Comparison of ENCODE assay signal across 8 cellular contexts in the genomic region with DNA sequence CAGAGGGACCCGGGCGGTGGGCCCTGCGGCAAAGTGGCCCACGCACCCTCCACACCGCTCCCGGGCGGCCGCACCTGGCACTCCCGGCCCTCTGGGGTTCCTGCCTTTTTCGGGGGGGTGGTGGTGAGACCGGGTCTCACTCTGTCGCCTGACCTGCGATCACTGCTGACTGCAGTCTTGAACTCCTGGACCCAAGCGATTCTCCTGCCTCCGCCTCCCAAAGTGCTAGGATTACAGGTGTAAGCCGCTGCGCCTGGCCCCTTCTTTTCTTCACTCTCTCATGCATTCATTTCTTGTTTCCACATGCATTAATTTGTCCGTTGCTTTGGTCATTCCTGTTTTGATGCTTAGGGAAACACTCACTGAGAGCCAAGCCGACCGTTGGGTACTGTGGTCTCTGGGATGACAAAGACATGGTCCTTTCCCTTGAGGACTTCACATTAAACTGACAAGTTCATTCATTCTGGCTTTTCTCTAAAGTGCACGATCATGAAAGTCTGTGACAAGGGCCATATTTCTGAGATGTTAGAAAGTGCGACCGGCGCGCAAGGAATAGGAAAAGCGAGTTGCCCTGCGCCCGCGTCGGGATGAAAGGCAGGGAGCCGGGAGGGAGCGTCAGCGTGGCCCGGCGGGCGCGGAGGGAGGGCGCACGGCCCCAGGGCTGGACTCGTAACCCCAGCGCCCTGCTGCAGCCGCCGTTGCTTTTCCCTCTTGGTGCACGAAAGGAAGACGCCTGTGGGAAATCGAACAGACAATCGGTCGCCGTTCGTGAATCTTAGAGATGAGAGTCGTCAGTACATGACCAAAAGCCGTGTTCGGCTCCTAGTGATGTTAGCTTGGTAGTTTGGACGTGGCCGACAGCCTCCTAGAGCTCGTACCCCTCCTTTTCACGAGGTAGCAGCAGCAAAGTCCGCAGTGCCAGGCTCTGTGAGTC. TPM values are rescaled to one million over a fixed set of nuclear protein-coding genes. Genes with fewer than 3 reads are reported as not detected.
DNase-seq lines count a peak whose midpoint lies in the region; ATAC-seq and TF ChIP-seq lines count a peak whose summit lies in the region.

No MANE protein-coding gene starts in this region.

- H3K9me3 ChIP-seq in OCI-LY1 (ENCODE audit: low read length) (no peaks in the 10 kb centered on the region), lower lobe of right lung (no peaks in the 10 kb centered on the region), tibial artery (no peaks in the 10 kb centered on the region)

- no peak for TF ChIP-seq CTCF in OCI-LY1 (IDR thresholded peaks at IDR 0.05; ENCODE audit: low read length)
- no peak for TF ChIP-seq CTCF in chondrocyte (IDR thresholded peaks at IDR 0.05)
- no peak for TF ChIP-seq CTCF in lower lobe of right lung (IDR thresholded peaks at IDR 0.05)
- TF ChIP-seq CTCF in tibial artery (IDR thresholded peaks at IDR 0.05): no peak

- H3K79me2 ChIP-seq in OCI-LY1 (ENCODE audit: insufficient read depth, low read length): peaks cover 22% of the 10 kb centered on the region

- H3K4me1 ChIP-seq in OCI-LY1 (ENCODE audit: insufficient read depth, low read length, severe bottlenecking) (peaks cover 51% of the 10 kb centered on the region), lower lobe of right lung (peaks cover 27% of the 10 kb centered on the region), tibial artery (peaks cover 3 to 22% (median 17%) of the 10 kb centered on the region in 4 donors)

- peaks cover 16% of the 10 kb centered on the region for H3K4me1 Mint-ChIP-seq in chondrocyte (ENCODE audit: low read depth)

- H3K9me3 Mint-ChIP-seq in chondrocyte (ENCODE audit: low read depth): peaks cover 15% of the 10 kb centered on the region

- peak overlapping the region; percentile 93 for H3K4me3 ChIP-seq in OCI-LY1 (ENCODE audit: low read depth, low read length, poor library complexity, severe bottlenecking)
- H3K4me3 ChIP-seq in lower lobe of right lung: peak overlapping the region; percentile 67
- peak overlapping the region; percentile 53 to 61 for H3K4me3 ChIP-seq in tibial artery

- no peak overlapping the region for H2AFZ ChIP-seq in OCI-LY1 (ENCODE audit: low read length)

- H3K36me3 Mint-ChIP-seq in chondrocyte (ENCODE audit: low read depth): peaks cover 8% of the 10 kb centered on the region

- H3K36me3 ChIP-seq in OCI-LY1 (ENCODE audit: insufficient read depth, low read length) (peaks cover 12% of the 10 kb centered on the region; the same call in 1 of the 2 replicates), lower lobe of right lung (no peaks in the 10 kb centered on the region), tibial artery (no peaks in the 10 kb centered on the region)

- H3K4me2 ChIP-seq in OCI-LY1 (ENCODE audit: low read length): peak overlapping the region; percentile 81

- peaks cover 66% of the 10 kb centered on the region for H3K27me3 Mint-ChIP-seq in chondrocyte (ENCODE audit: low read depth)

- ATAC-seq in lower lobe of right lung: peak; percentile 58 to 61

- no peaks in the 10 kb centered on the region; the same call in 1 of the 2 replicates for H3F3A ChIP-seq in OCI-LY1 (ENCODE audit: insufficient read depth, low read length)

- H4K20me1 ChIP-seq in OCI-LY1 (ENCODE audit: insufficient read depth, low read length): no peaks in the 10 kb centered on the region

- H3K27ac Mint-ChIP-seq in chondrocyte (ENCODE audit: unreplicated experiment): no peak overlapping the region

- peak overlapping the region; percentile 96 for H3K9ac ChIP-seq in OCI-LY1 (ENCODE audit: low read length)

- no peaks in the 10 kb centered on the region for H3K9me2 ChIP-seq in OCI-LY1 (ENCODE audit: low read depth, low read length)

- H3K27ac ChIP-seq in OCI-LY1 (ENCODE audit: low read depth, low read length, poor library complexity, severe bottlenecking): peak overlapping the region; percentile 50
- no peak overlapping the region for H3K27ac ChIP-seq in lower lobe of right lung
- H3K27ac ChIP-seq in tibial artery: no peak overlapping the region

- intact Hi-C loops in lower lobe of right lung (cut with DNase I): no loop called here
- intact Hi-C loops in tibial artery (cut with DNase I; ENCODE audit: low total_unique reads): no loop called here

- H3K4me3 Mint-ChIP-seq in chondrocyte (ENCODE audit: unreplicated experiment): peak overlapping the region; percentile 67

- peak; percentile 29 for DNase-seq in activated CD4-positive, alpha-beta T cell treated with anti-CD3 and anti-CD28 coated beads for 48 hours
- DNase-seq in activated CD4-positive, alpha-beta T cell treated with anti-CD3 and anti-CD28 coated beads for 4 hours: no peak
- DNase-seq in chondrocyte (ENCODE audit: low spot score) (no peak), lower lobe of right lung (no peak), tibial artery (no peak), SKM-1 treated with dmso at 0.1 percent for 144 hours (lab: John Stamatoyannopoulos, UW; ENCODE audit: unreplicated experiment) (no peak)
- no peak for DNase-seq in stimulated activated CD4-positive, alpha-beta T cell treated with anti-CD3 and anti-CD28 coated beads, Interleukin-12 subunit alpha, Interleukin-12 subunit beta, amount 100 ng/mL, for 4 hours

- H3K27me3 ChIP-seq in OCI-LY1 (ENCODE audit: insufficient read depth, low read length) (no peaks in the 10 kb centered on the region), lower lobe of right lung (ENCODE audit: low read depth) (peaks cover 36% of the 10 kb centered on the region), tibial artery (peaks cover 0 to 28% of the 10 kb centered on the region in 2 donors)

RNA-seq across cellular contexts. Expression of a gene that starts 1.0 kb away (rescaled TPM):
- total RNA-seq in chondrocyte (not detected in 3 replicates), lower lobe of right lung (5.1 TPM)

RNA-seq across cellular contexts. Expression of a gene that starts 50.4 kb away (rescaled TPM):
- 0.21 TPM in 1 of 3 replicates, not detected in the others for total RNA-seq in chondrocyte
- total RNA-seq in lower lobe of right lung: 7.6 TPM
